Comparison of ENCODE assay signal across 24 cellular contexts in genomic region chr1:19222979-19223824, GRCh38. TPM values are rescaled to one million over a fixed set of nuclear protein-coding genes. Genes with fewer than 3 reads are reported as not detected.
A peak's percentile ranks its signal among the peaks of the same experiment; 100 is the strongest.
DNase-seq lines count a peak whose midpoint lies in the region; ATAC-seq and TF ChIP-seq lines count a peak whose summit lies in the region.
"Had no signal": no experiment of that assay in that cellular context is flagged by ENCODE, and none has a peak within 500 bp of the region (broad histone marks: within the 10 kb centered on the region; RNA-seq: fewer than 3 reads in every experiment).

No MANE protein-coding gene starts in this region.

- peak overlapping the region; percentile 23 for H3K27ac Mint-ChIP-seq in activated T-helper 17 cell treated with anti-CD3 and anti-CD28 coated beads, Interleukin-2, amount 50 U/mL, for 72 hours
- H3K27ac Mint-ChIP-seq: dendritic cell treated with granulocyte-macrophage colony-stimulating factor and Interleukin-4, amounts not matched to agents 40 ng/mL and 50 ng/mL, for 4 days had no signal

- no peak overlapping the region for H3K4me3 Mint-ChIP-seq in activated T-helper 17 cell treated with anti-CD3 and anti-CD28 coated beads, Interleukin-2, amount 50 U/mL, for 72 hours
- H3K4me3 Mint-ChIP-seq: dendritic cell treated with granulocyte-macrophage colony-stimulating factor and Interleukin-4, amounts not matched to agents 40 ng/mL and 50 ng/mL, for 4 days; neural crest cell had no signal

- peaks cover 98% of the 10 kb centered on the region for H3K36me3 Mint-ChIP-seq in activated T-helper 17 cell treated with anti-CD3 and anti-CD28 coated beads, Interleukin-2, amount 50 U/mL, for 72 hours (ENCODE audit: low read depth)

- ATAC-seq in activated T-helper 17 cell treated with anti-CD3 and anti-CD28 coated beads, Interleukin-2, amount 50 U/mL, for 72 hours (replicated peaks): no peak
- no peak for ATAC-seq in left cardiac atrium
- no peak for ATAC-seq in HG03039 (IDR thresholded peaks at IDR 0.05; ENCODE audit: unreplicated experiment)
- ATAC-seq: gastroesophageal sphincter, GM12878 had no signal

- TF ChIP-seq CTCF in AG04450 (IDR thresholded peaks at IDR 0.05; ENCODE audit: low read depth, low read length): no peak
- no peak for TF ChIP-seq CTCF in kidney epithelial cell (IDR thresholded peaks at IDR 0.05; ENCODE audit: insufficient read depth, low read length, poor library complexity, severe bottlenecking)

- peaks cover 10% of the 10 kb centered on the region for H3K4me1 Mint-ChIP-seq in activated T-helper 17 cell treated with anti-CD3 and anti-CD28 coated beads, Interleukin-2, amount 50 U/mL, for 72 hours
- H3K4me1 Mint-ChIP-seq: neural crest cell had no signal

- H3K27me3 ChIP-seq in AG04450 (ENCODE audit: control insufficient read depth, insufficient read depth, low read length) (no peaks in the 10 kb centered on the region), kidney epithelial cell (ENCODE audit: control insufficient read depth, insufficient read depth, low read length) (no peaks in the 10 kb centered on the region)
- H3K27me3 ChIP-seq: brain microvascular endothelial cell, gastroesophageal sphincter, spleen, uterus had no signal

- peaks cover 3% of the 10 kb centered on the region for H3K36me3 ChIP-seq in kidney epithelial cell (ENCODE audit: control insufficient read depth, insufficient read depth, low read length)
- H3K36me3 ChIP-seq: uterus had no signal

- no peaks in the 10 kb centered on the region for H3K27me3 Mint-ChIP-seq in activated T-helper 17 cell treated with anti-CD3 and anti-CD28 coated beads, Interleukin-2, amount 50 U/mL, for 72 hours
- H3K27me3 Mint-ChIP-seq: dendritic cell treated with granulocyte-macrophage colony-stimulating factor and Interleukin-4, amounts not matched to agents 40 ng/mL and 50 ng/mL, for 4 days had no signal

- POLR2A ChIA-PET in AG04450 (lab: Yijun Ruan, JAX): no interaction called here

- H3K9me3 ChIP-seq in AG04450 (ENCODE audit: control insufficient read depth, insufficient read depth, low read length): no peaks in the 10 kb centered on the region
- H3K9me3 ChIP-seq: gastroesophageal sphincter, left ventricle myocardium inferior, spleen, uterus had no signal

- no peaks in the 10 kb centered on the region for H3K9me3 Mint-ChIP-seq in activated T-helper 17 cell treated with anti-CD3 and anti-CD28 coated beads, Interleukin-2, amount 50 U/mL, for 72 hours
- H3K9me3 Mint-ChIP-seq: dendritic cell treated with granulocyte-macrophage colony-stimulating factor and Interleukin-4, amounts not matched to agents 40 ng/mL and 50 ng/mL, for 4 days; neural crest cell had no signal

- no peak for DNase-seq in AG04450 (ENCODE audit: low read depth, low spot score)
- peak; percentile 63 for DNase-seq in HT1080 (ENCODE audit: low read depth)
- peak; percentile 28 for DNase-seq in kidney epithelial cell (ENCODE audit: low read depth)
- DNase-seq in left cardiac atrium: no peak
- DNase-seq in NCI-H1436 (lab: John Stamatoyannopoulos, UW): no peak
- no peak for DNase-seq in DMS 273 (lab: John Stamatoyannopoulos, UW; ENCODE audit: unreplicated experiment)
- DNase-seq: activated CD4-positive, alpha-beta T cell treated with anti-CD3 and anti-CD28 coated beads, Interleukin-2, amount 50 U/mL, for 4 hours; activated naive CD4-positive, alpha-beta T cell treated with anti-CD3 and anti-CD28 coated beads, Interleukin-2, amount 50 U/mL, for 16 hours; activated T-cell treated with anti-CD3 and anti-CD28 coated beads for 4 hours; brain microvascular endothelial cell; left ventricle myocardium inferior; NCI-H2081; NCI-H510A treated with DMSO at 0.1 percent for 48 hours; spleen; uterus had no signal

- CTCF ChIA-PET in AG04450 (lab: Charles Lee): interaction anchor here (0.5 to 2.9 kb wide), 3 partner anchors 9 to 310 kb away, joined by 3 to 11 read pairs (median 11); no protein-coding TSS in a partner anchor

- H3K4me3 ChIP-seq in AG04450 (ENCODE audit: low read depth, low read length): no peak overlapping the region
- no peak overlapping the region for H3K4me3 ChIP-seq in kidney epithelial cell (ENCODE audit: low read depth, low read length)
- H3K4me3 ChIP-seq: gastroesophageal sphincter, GM12878, left ventricle myocardium inferior, spleen, uterus had no signal

- H3K27ac ChIP-seq in AG04450 (ENCODE audit: low read depth, low read length): peak overlapping the region; percentile 21
- H3K27ac ChIP-seq: brain microvascular endothelial cell, epithelial cell of prostate, gastroesophageal sphincter, HL-60, left ventricle myocardium inferior, uterus, VCaP had no signal

- intact Hi-C loops in left cardiac atrium (cut with DNase I): no loop called here

RNA-seq across cellular contexts. Expression of gene UBR4, which starts 13.1 kb away (rescaled TPM):
- polyA plus RNA-seq in AG04450 (2011; rRNA removed): 91.9 and 152 TPM in 2 replicates
- 336 and 425 TPM in 2 replicates for polyA minus RNA-seq in AG04450 (2011; rRNA and poly(A)+ RNA removed)
- total RNA-seq in HT1080 (2014; rRNA removed; shearing (Covaris generic)): 73.7 and 90.5 TPM in 2 replicates
- 40.3 and 41.4 TPM in 2 replicates for polyA plus RNA-seq in HT1080 (2015; cell fraction: cytosol; rRNA removed)
- polyA plus RNA-seq in HT1080 (2015; cell fraction: nucleus; rRNA removed): 249 and 326 TPM in 2 replicates
- total RNA-seq in activated T-helper 17 cell treated with anti-CD3 and anti-CD28 coated beads, Interleukin-2, amount 50 U/mL, for 72 hours: 100 to 1,000 TPM; 145 to 195 TPM
- total RNA-seq in kidney epithelial cell: 125 and 128 TPM in 2 replicates
- total RNA-seq in left cardiac atrium: 10 to 100 TPM; 54.2 to 68.1 TPM

RNA-seq across cellular contexts. Expression of gene EMC1, which starts 28.1 kb away (rescaled TPM):
- 49.0 and 68.7 TPM in 2 replicates for polyA plus RNA-seq in AG04450 (2011; rRNA removed)
- polyA minus RNA-seq in AG04450 (2011; rRNA and poly(A)+ RNA removed): 55.4 and 82.7 TPM in 2 replicates
- total RNA-seq in HT1080 (2014; rRNA removed; shearing (Covaris generic)): 61.0 and 66.3 TPM in 2 replicates
- polyA plus RNA-seq in HT1080 (2015; cell fraction: cytosol; rRNA removed): 55.8 and 70.0 TPM in 2 replicates
- polyA plus RNA-seq in HT1080 (2015; cell fraction: nucleus; rRNA removed): 309 and 387 TPM in 2 replicates
- 10 to 100 TPM; 41.1 to 51.9 TPM for total RNA-seq in activated T-helper 17 cell treated with anti-CD3 and anti-CD28 coated beads, Interleukin-2, amount 50 U/mL, for 72 hours
- total RNA-seq in kidney epithelial cell: 64.5 and 79.1 TPM in 2 replicates
- total RNA-seq in left cardiac atrium: 10 to 100 TPM; 29.9 to 32.4 TPM

RNA-seq across cellular contexts. Expression of gene MRTO4, which starts 28.4 kb away (rescaled TPM):
- 29.0 and 30.8 TPM in 2 replicates for polyA plus RNA-seq in AG04450 (2011; rRNA removed)
- polyA minus RNA-seq in AG04450 (2011; rRNA and poly(A)+ RNA removed): 11.8 and 16.2 TPM in 2 replicates
- 102 and 110 TPM in 2 replicates for total RNA-seq in HT1080 (2014; rRNA removed; shearing (Covaris generic))
- 67.3 and 77.0 TPM in 2 replicates for polyA plus RNA-seq in HT1080 (2015; cell fraction: cytosol; rRNA removed)
- 52.1 and 62.6 TPM in 2 replicates for polyA plus RNA-seq in HT1080 (2015; cell fraction: nucleus; rRNA removed)
- total RNA-seq in activated T-helper 17 cell treated with anti-CD3 and anti-CD28 coated beads, Interleukin-2, amount 50 U/mL, for 72 hours: 100 to 1,000 TPM in 1 of 2 donors, 10 to 100 TPM in 1; 59.3 to 113 TPM
- total RNA-seq in kidney epithelial cell (44.4 and 47.4 TPM in 2 replicates), left cardiac atrium (10 to 100 TPM; 11.8 to 21.3 TPM)

Comparison
In these comparisons a context has a peak if more than half of its experiments do, and no peak if none do; other contexts are left out.
1. DNase-seq: peak in HT1080 (single experiment) and kidney epithelial cell (single experiment); none in AG04450 (single experiment), left cardiac atrium (single experiment), NCI-H1436 (single experiment) and DMS 273 (single experiment).